Comparison of ENCODE assay signal across 10 cellular contexts in the genomic region with DNA sequence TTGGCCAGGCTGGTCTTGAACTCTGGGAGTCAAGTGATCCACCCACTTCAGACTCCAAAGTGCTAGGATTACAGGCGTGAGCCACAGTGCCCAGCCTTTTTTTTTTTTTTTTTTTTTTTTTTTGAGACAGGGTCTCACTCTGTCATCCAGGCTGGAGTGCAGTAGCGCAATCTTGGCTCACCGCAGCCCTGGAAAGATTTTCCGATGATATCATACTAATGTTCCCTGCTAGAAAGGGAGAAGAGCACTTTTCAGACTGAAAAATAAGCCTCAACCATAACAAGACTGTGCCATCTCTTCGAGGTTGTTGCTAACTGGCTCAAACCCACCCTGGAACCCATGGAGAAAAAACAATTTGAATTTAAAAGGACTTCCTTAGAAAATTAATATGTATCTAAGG. TPM values are rescaled to one million over a fixed set of nuclear protein-coding genes. Genes with fewer than 3 reads are reported as not detected.
A peak's percentile ranks its signal among the peaks of the same experiment; 100 is the strongest.
DNase-seq lines count a peak whose midpoint lies in the region; ATAC-seq and TF ChIP-seq lines count a peak whose summit lies in the region.
"Not testable (repeated sequence)": the region's sequence is repeated elsewhere in the genome, so short reads cannot be mapped to it uniquely, and the experiment has no call there.
"Had no signal": no experiment of that assay in that cellular context is flagged by ENCODE, and none has a peak within 500 bp of the region (broad histone marks: within the 10 kb centered on the region; RNA-seq: fewer than 3 reads in every experiment).

No MANE protein-coding gene starts in this region.

- DNase-seq in adipocyte (ENCODE audit: low read depth); esophagus squamous epithelium (lab: John Stamatoyannopoulos, UW); left cardiac atrium; smooth muscle cell (lab: John Stamatoyannopoulos, UW; ENCODE audit: unreplicated experiment): not testable (repeated sequence)
- peak; percentile 3 for DNase-seq in islet precursor cell

- H3K9ac ChIP-seq in adipocyte (ENCODE audit: low read length) (peak overlapping the region; percentile 39), smooth muscle cell (ENCODE audit: low read depth) (peak overlapping the region; percentile 38)
- H3K9ac ChIP-seq in rectal smooth muscle tissue (ENCODE audit: low read length), result not testable (repeated sequence)

- H3K79me2 ChIP-seq in smooth muscle cell (ENCODE audit: low read depth), result not testable (repeated sequence)

- H3F3A ChIP-seq in smooth muscle cell (ENCODE audit: low read depth), result peaks cover 16% of the 10 kb centered on the region

- H3K4me1 ChIP-seq in adipocyte (ENCODE audit: control insufficient read depth, insufficient read depth, low read length) (peaks cover 19% of the 10 kb centered on the region), esophagus squamous epithelium (peaks cover 0 to 11% (median 0%) of the 10 kb centered on the region in 3 donors)
- H3K4me1 ChIP-seq in gastroesophageal sphincter; rectal smooth muscle tissue (ENCODE audit: control insufficient read depth, insufficient read depth, low read length); smooth muscle cell (ENCODE audit: low read depth): not testable (repeated sequence)

- H3K4me2 ChIP-seq in smooth muscle cell, result not testable (repeated sequence)

- not testable (repeated sequence) for H3K27me3 ChIP-seq in adipocyte (replicated peaks; ENCODE audit: control insufficient read depth, insufficient read depth, low read length); esophagus squamous epithelium; gastroesophageal sphincter; rectal smooth muscle tissue (ENCODE audit: control insufficient read depth, insufficient read depth, low read length); smooth muscle cell (ENCODE audit: low read depth)

- peaks cover 42% of the 10 kb centered on the region for H4K20me1 ChIP-seq in smooth muscle cell (ENCODE audit: low read depth)

- not testable (repeated sequence) for H3K4me3 ChIP-seq in adipocyte (ENCODE audit: low read length); esophagus squamous epithelium; gastroesophageal sphincter; rectal smooth muscle tissue (ENCODE audit: low read length); smooth muscle cell

- not testable (repeated sequence) for TF ChIP-seq POLR2A in esophagus squamous epithelium (IDR thresholded peaks at IDR 0.05); gastroesophageal sphincter (IDR thresholded peaks at IDR 0.05)

- peak overlapping the region in 3 of 4 donors; percentile 67 to 70 (median 70) for H3K27ac ChIP-seq in esophagus squamous epithelium
- peak overlapping the region; percentile 12 to 72 (median 65) for H3K27ac ChIP-seq in gastroesophageal sphincter
- peak overlapping the region; percentile 68 for H3K27ac ChIP-seq in rectal smooth muscle tissue (ENCODE audit: low read depth, low read length)
- H3K27ac ChIP-seq in smooth muscle cell (ENCODE audit: low read depth), result peak overlapping the region; percentile 85

- intact Hi-C loops in esophagus squamous epithelium (cut with DNase I); left cardiac atrium (cut with DNase I): not testable (repeated sequence)

- ATAC-seq in gastroesophageal sphincter, result peak; percentile 84
- peak; percentile 12 to 85 for ATAC-seq in left cardiac atrium

- H2AFZ ChIP-seq in smooth muscle cell (ENCODE audit: low read depth), result not testable (repeated sequence)

- 83 to 97% methylated on average over 1 to 4 of the region's 5 CpGs for WGBS in esophagus squamous epithelium, 2 donors
- whole genome bisulfite sequencing in gastroesophageal sphincter (ENCODE audit: low coverage in 1 of 2), 2 donors, result 62 to 79% methylated on average over 2 to 3 of the region's 5 CpGs
- WGBS in smooth muscle cell (ENCODE audit: low lambda C conversion rate), result 49% methylated on average over 5 of the region's 5 CpGs

- H3K9me3 ChIP-seq in adipocyte (ENCODE audit: control insufficient read depth, low read length); esophagus squamous epithelium; gastroesophageal sphincter; smooth muscle cell (replicated peaks; ENCODE audit: low read depth): not testable (repeated sequence)

- TF ChIP-seq EP300 in gastroesophageal sphincter (IDR thresholded peaks at IDR 0.05), result not testable (repeated sequence)

- TF ChIP-seq CTCF in esophagus squamous epithelium (IDR thresholded peaks at IDR 0.05); gastroesophageal sphincter (IDR thresholded peaks at IDR 0.05); smooth muscle cell (IDR thresholded peaks at IDR 0.05; ENCODE audit: borderline replicate concordance, insufficient read depth, poor library complexity, severe bottlenecking): not testable (repeated sequence)

- H3K36me3 ChIP-seq in adipocyte (ENCODE audit: control insufficient read depth, insufficient read depth, low read length, severe bottlenecking) (peaks cover 27% of the 10 kb centered on the region), esophagus squamous epithelium (peaks cover 9 to 88% (median 23%) of the 10 kb centered on the region in 3 donors), gastroesophageal sphincter (peaks cover 0 to 65% of the 10 kb centered on the region in 2 donors), rectal smooth muscle tissue (ENCODE audit: control insufficient read depth, insufficient read depth, low read length) (peaks cover 13% of the 10 kb centered on the region)
- H3K36me3 ChIP-seq in smooth muscle cell (ENCODE audit: low read depth), result not testable (repeated sequence)

RNA-seq across cellular contexts. Expression of a gene that starts 20.2 kb away (rescaled TPM):
- total RNA-seq in esophagus squamous epithelium (10 to 100 TPM; 10.3 to 25.0 (median 14.7) TPM), gastroesophageal sphincter (10 to 100 TPM; 23.7 to 53.4 (median 28.5) TPM), left cardiac atrium (10 to 100 TPM; 36.4 to 38.7 TPM), smooth muscle cell (11.6 and 32.0 TPM in 2 replicates)
- 31.1 and 33.6 TPM in 2 replicates for polyA plus RNA-seq in smooth muscle cell

RNA-seq across cellular contexts. Expression of a gene that starts 26.7 kb away (rescaled TPM):
- total RNA-seq in esophagus squamous epithelium (10 to 100 TPM in 2 of 4 donors, 1 to 10 TPM in 2; 4.4 to 24.8 (median 10.1) TPM), gastroesophageal sphincter (10 to 100 TPM; 18.7 to 33.6 (median 28.5) TPM), left cardiac atrium (10 to 100 TPM; 30.7 to 43.5 TPM), smooth muscle cell (1.1 and 4.0 TPM in 2 replicates)
- polyA plus RNA-seq in smooth muscle cell, result 6.6 and 7.6 TPM in 2 replicates

RNA-seq across cellular contexts. Expression of a gene that starts 42.3 kb away (rescaled TPM):
- total RNA-seq in esophagus squamous epithelium (under 1 TPM in 1 of 4 donors, not detected in 3; 0.30 TPM), gastroesophageal sphincter (under 1 TPM in 1 of 4 donors, not detected in 3; 0.12 TPM), left cardiac atrium (10 to 100 TPM in 1 of 2 donors, 1 to 10 TPM in 1; 4.7 to 11.7 TPM), smooth muscle cell (not detected in 2 replicates)
- 0.32 TPM in 1 of 2 replicates, not detected in the other for polyA plus RNA-seq in smooth muscle cell
- total RNA-seq: CD8-positive, alpha-beta T cell had no signal
- polyA plus RNA-seq: AG04450, BJ had no signal

RNA-seq across cellular contexts. Expression of a gene that starts 47.5 kb away (rescaled TPM):
- total RNA-seq in esophagus squamous epithelium (10 to 100 TPM; 17.3 to 45.3 (median 29.7) TPM), gastroesophageal sphincter (10 to 100 TPM; 21.9 to 28.9 (median 22.7) TPM), left cardiac atrium (10 to 100 TPM; 16.9 to 17.6 TPM), smooth muscle cell (10.9 and 25.0 TPM in 2 replicates)
- polyA plus RNA-seq in smooth muscle cell, result 20.4 and 34.1 TPM in 2 replicates

RNA-seq across cellular contexts. Expression of a gene that starts 55.9 kb away (rescaled TPM):
- total RNA-seq in esophagus squamous epithelium, result 1 to 10 TPM in 2 of 4 donors, not detected in 2; 1.1 to 1.7 TPM
- 1 to 10 TPM in 1 of 4 donors, under 1 TPM in 2, not detected in 1; 0.31 to 1.2 (median 0.67) TPM for total RNA-seq in gastroesophageal sphincter
- under 1 TPM; 0.21 to 0.39 TPM for total RNA-seq in left cardiac atrium
- not detected in 2 replicates for total RNA-seq in smooth muscle cell
- 0.54 TPM in 1 of 2 replicates, not detected in the other for polyA plus RNA-seq in smooth muscle cell
